Comparison of ENCODE assay signal across 8 cellular contexts in the genomic region with DNA sequence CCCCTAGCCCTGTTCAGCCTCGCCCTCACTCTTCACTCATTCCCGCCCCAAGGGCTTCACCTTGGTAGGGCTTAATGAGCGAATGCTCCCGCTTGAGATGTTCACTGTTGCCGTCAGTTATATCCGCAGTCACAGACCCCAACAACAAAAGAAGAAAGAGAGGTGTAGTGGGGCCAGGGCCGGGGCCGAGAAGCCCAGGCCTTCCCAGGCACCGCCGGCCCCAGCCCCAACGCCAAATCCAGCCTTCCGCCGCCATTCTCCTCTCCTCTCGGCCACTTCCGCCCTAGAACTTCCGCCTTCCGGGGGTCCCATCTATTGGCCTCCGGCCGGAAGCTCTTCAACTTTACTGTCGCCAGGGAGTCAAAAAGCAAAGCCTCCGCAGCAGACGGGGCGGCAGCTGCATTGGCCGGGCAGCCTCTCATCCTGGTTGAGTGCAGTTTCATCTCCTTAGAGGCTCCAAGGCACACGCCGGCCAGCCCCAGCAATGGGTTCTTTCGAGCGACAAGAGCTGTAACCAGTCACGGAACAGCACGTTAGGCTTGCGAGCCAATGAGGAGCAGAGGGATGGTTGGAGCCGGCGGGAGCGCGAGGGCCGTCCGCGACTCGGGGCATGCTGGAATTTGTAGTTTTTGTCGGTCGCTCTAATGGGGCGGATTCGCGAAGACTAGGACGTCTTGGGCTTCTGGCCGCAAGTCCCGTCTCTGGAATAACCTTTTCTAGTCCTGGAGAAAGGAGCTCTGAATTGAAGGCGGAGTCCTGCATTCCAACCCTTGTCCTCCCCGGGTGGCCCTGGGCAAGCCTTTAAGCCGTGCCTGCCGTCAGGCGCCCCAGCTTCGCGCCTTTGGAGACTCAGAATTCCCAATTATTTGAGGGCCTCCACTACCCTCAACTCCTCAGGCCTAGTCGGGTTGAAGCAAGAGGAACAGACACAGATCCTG. TPM values are rescaled to one million over a fixed set of nuclear protein-coding genes. Genes with fewer than 3 reads are reported as not detected.
A peak's percentile ranks its signal among the peaks of the same experiment; 100 is the strongest.
DNase-seq lines count a peak whose midpoint lies in the region; ATAC-seq and TF ChIP-seq lines count a peak whose summit lies in the region.

A gene with protein sequence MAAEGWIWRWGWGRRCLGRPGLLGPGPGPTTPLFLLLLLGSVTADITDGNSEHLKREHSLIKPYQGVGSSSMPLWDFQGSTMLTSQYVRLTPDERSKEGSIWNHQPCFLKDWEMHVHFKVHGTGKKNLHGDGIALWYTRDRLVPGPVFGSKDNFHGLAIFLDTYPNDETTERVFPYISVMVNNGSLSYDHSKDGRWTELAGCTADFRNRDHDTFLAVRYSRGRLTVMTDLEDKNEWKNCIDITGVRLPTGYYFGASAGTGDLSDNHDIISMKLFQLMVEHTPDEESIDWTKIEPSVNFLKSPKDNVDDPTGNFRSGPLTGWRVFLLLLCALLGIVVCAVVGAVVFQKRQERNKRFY (minus strand): TSS at position 277 of the 938 bp plus-strand sequence. CDS start 21 bp downstream, at position 256.

- peak; percentile 61 for DNase-seq in NCI-H1436 treated with DMSO at 0.1 percent for 48 hours (lab: John Stamatoyannopoulos, UW)
- peak; percentile 85 to 95 (median 91) for DNase-seq in T-cell
- DNase-seq in heart right ventricle: peak; percentile 89 to 97
- DNase-seq in posterior vena cava (ENCODE audit: low spot score): peak; percentile 97
- peak; percentile 95 for DNase-seq in upper lobe of right lung

- intact Hi-C loops in heart right ventricle (cut with DNase I): loop anchor here in 2 of 10 donors (5.0 kb wide), 2 partner anchors 34 to 219 kb away; a partner anchor contains a TSS
- intact Hi-C loops in posterior vena cava (cut with DNase I): no loop called here
- intact Hi-C loops in upper lobe of right lung (cut with DNase I): no loop called here

- peak within 1 kb of the TSS; percentile 99 for H3K4me3 ChIP-seq in GM12875 (ENCODE audit: low read depth, low read length)
- H3K4me3 ChIP-seq in heart right ventricle: peak within 1 kb of the TSS; percentile 53 to 100 (median 85)
- peak within 1 kb of the TSS; percentile 98 for H3K4me3 ChIP-seq in upper lobe of right lung

- 6 to 8% (median 7%) methylated on average over 55 of the region's 55 CpGs for WGBS in adipose tissue, 3 donors
- WGBS in heart right ventricle, 2 donors: 7% methylated on average over 55 of the region's 55 CpGs

- H3K4me1 ChIP-seq in heart right ventricle (peaks cover 7 to 76% (median 32%) of the 10 kb centered on the region in 9 donors), upper lobe of right lung (peaks cover 36% of the 10 kb centered on the region)

- peak; percentile 94 for ATAC-seq in HG02840 (IDR thresholded peaks at IDR 0.05; ENCODE audit: low FRiP score, unreplicated experiment)
- ATAC-seq in T-cell (replicated peaks in 1 of 4): peak; percentile 98 to 99 (median 98)
- ATAC-seq in heart right ventricle: peak; percentile 96 to 99 (median 99)
- ATAC-seq in upper lobe of right lung: peak; percentile 98

- TF ChIP-seq CTCF in GM12875 (IDR thresholded peaks at IDR 0.05; ENCODE audit: borderline replicate concordance, insufficient read depth, low read depth, low read length): no peak
- no peak for TF ChIP-seq CTCF in heart right ventricle (IDR thresholded peaks at IDR 0.05)
- TF ChIP-seq CTCF in upper lobe of right lung (IDR thresholded peaks at IDR 0.05): no peak

- H3K27ac ChIP-seq in adipose tissue (ENCODE audit: low read depth, low read length) (peak within 1 kb of the TSS; percentile 96), heart right ventricle (peak within 1 kb of the TSS; percentile 74 to 98 (median 92)), upper lobe of right lung (peak within 1 kb of the TSS; percentile 94)

- peak within 1 kb of the TSS; percentile 100 for H3K27ac Mint-ChIP-seq in T-cell

- H3K27me3 ChIP-seq in heart right ventricle (no peaks in the 10 kb centered on the region), upper lobe of right lung (no peaks in the 10 kb centered on the region)

- H3K4me3 Mint-ChIP-seq in T-cell: peak within 1 kb of the TSS; percentile 87 to 98 (median 97)

- CTCF ChIA-PET in T-cell (lab: Charles Lee): interaction anchor here (0.6 to 1.9 kb wide), 11 partner anchors 17 to 105 kb away, joined by 3 to 6 read pairs (median 3); no protein-coding TSS in a partner anchor

- POLR2A ChIA-PET in T-cell (lab: Charles Lee): interaction anchor here in 1 of 2 donors (0.5 to 1.0 kb wide), 5 partner anchors 10 to 39 kb away, joined by 3 to 15 read pairs (median 4); no protein-coding TSS in a partner anchor

- peaks cover 63 to 69% (median 67%) of the 10 kb centered on the region in 3 donors for H3K4me1 Mint-ChIP-seq in T-cell

- H3K9me3 ChIP-seq in heart right ventricle (peaks cover 0 to 5% (median 0%) of the 10 kb centered on the region in 11 donors), upper lobe of right lung (no peaks in the 10 kb centered on the region)

- no peaks in the 10 kb centered on the region for H3K9me3 Mint-ChIP-seq in T-cell

- H3K36me3 Mint-ChIP-seq in T-cell: peaks cover 16% of the 10 kb centered on the region

- H3K36me3 ChIP-seq in heart right ventricle: peaks cover 0 to 35% (median 5%) of the 10 kb centered on the region in 9 donors
- H3K36me3 ChIP-seq in upper lobe of right lung: peaks cover 23% of the 10 kb centered on the region

- no peaks in the 10 kb centered on the region for H3K27me3 Mint-ChIP-seq in T-cell

RNA-seq across cellular contexts. Expression of the gene that starts here (rescaled TPM):
- total RNA-seq in T-cell (100 to 1,000 TPM in 3 of 5 donors, 10 to 100 TPM in 2; 67.2 to 122 (median 106) TPM), heart right ventricle (100 to 1,000 TPM in 1 of 10 donors, 10 to 100 TPM in 9; 46.3 to 111 (median 56.3) TPM), posterior vena cava (10 to 100 TPM; 72.4 to 95.7 TPM), upper lobe of right lung (117 TPM)
- polyA plus RNA-seq in adipose tissue (100 to 1,000 TPM; 100 to 227 (median 155) TPM), heart right ventricle (100 to 1,000 TPM in 1 of 2 donors, 10 to 100 TPM in 1; 47.4 to 215 TPM)

Comparison
In these comparisons a context has a peak if more than half of its experiments do, and no peak if none do; other contexts are left out.
1. Peak in every context shown above with its lines: DNase-seq, ATAC-seq, H3K4me3 ChIP-seq and H3K27ac ChIP-seq.